Comparison of ENCODE assay signal across 7 cellular contexts in the genomic region with DNA sequence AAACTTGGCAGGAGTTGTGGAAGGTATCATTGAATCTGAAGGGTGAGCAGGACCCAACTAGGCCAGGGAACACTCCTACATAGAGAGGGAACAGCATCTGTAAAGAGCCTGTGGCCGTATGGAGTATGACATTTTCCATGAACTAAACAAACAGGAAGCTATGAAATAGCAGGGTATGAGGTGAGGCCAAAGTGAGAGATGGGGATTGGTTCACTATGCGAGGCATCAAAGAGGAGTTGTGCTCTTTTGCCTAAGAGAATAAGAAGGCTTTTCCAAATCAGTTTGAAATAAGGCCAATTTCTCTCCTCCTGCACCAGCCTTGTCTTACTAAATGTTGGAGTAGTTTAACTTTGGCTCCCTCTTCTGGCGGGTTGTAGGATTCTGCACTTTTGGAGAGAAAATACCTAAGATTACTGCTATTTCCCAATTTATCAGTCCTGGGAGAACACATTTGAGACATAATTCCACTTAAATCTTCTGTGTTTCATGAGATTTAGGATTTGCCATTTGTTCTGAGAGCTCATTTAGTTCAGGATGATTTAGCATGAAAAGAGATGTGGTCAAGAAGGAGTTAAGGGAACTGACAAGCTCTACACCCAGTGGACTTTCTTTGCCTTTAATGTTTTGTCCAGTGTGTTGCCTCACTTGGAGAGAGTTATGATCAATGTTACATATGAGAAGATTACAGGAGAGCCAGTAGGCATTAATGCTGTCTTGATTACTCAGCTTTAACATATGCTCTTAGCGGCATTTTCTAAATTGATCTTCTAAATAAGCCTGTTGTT.
DNase-seq lines count a peak whose midpoint lies in the region; ATAC-seq and TF ChIP-seq lines count a peak whose summit lies in the region.

No MANE protein-coding gene starts in this region.

- H3F3A ChIP-seq in SU-DHL-6 (ENCODE audit: insufficient read depth): no peaks in the 10 kb centered on the region

- no peak overlapping the region for H2AFZ ChIP-seq in SU-DHL-6 (ENCODE audit: low read depth, low read length, severe bottlenecking)

- H3K4me2 ChIP-seq in SU-DHL-6 (ENCODE audit: low read depth, low read length, poor library complexity, severe bottlenecking): no peak overlapping the region

- H3K36me3 ChIP-seq in SU-DHL-6 (ENCODE audit: low read length): no peaks in the 10 kb centered on the region
- no peaks in the 10 kb centered on the region for H3K36me3 ChIP-seq in brain microvascular endothelial cell (replicated peaks)

- no peaks in the 10 kb centered on the region for H3K9me2 ChIP-seq in SU-DHL-6 (replicated peaks; ENCODE audit: insufficient read depth, low read length)

- H3K9me3 ChIP-seq in SU-DHL-6 (ENCODE audit: insufficient read depth, low read length): no peaks in the 10 kb centered on the region

- no peaks in the 10 kb centered on the region for H3K27me3 ChIP-seq in SU-DHL-6 (ENCODE audit: low read length)
- no peaks in the 10 kb centered on the region for H3K27me3 ChIP-seq in brain microvascular endothelial cell (replicated peaks)

- DNase-seq in GM12865 (ENCODE audit: low read depth) (peak; percentile 70), NCI-H1105 (lab: John Stamatoyannopoulos, UW) (peak; percentile 50), brain microvascular endothelial cell (peak; percentile 65), iris pigment epithelial cell (ENCODE audit: low read depth) (peak; percentile 64)
- DNase-seq in stimulated activated CD4-positive, alpha-beta T cell treated with anti-CD3 and anti-CD28 coated beads, Interleukin-1b, Interleukin-23, amount 100 ng/mL, for 48 hours: peak; percentile 24

- ATAC-seq in GM21528 (IDR thresholded peaks at IDR 0.05; ENCODE audit: low FRiP score, unreplicated experiment): no peak

- peak; percentile 67 for TF ChIP-seq CTCF in GM12865 (IDR thresholded peaks at IDR 0.05; ENCODE audit: insufficient read depth, low read depth, low read length, missing control alignments)
- TF ChIP-seq CTCF in SU-DHL-6 (IDR thresholded peaks at IDR 0.05; ENCODE audit: insufficient read depth, low read length, poor library complexity, severe bottlenecking): peak; percentile 86
- TF ChIP-seq CTCF in brain microvascular endothelial cell (IDR thresholded peaks at IDR 0.05; ENCODE audit: low read depth, low read length, missing control alignments): peak; percentile 74

- H3K4me3 ChIP-seq in GM12865 (ENCODE audit: low read depth, low read length): no peak overlapping the region
- H3K4me3 ChIP-seq in SU-DHL-6 (ENCODE audit: insufficient read depth, low read length, poor library complexity, severe bottlenecking): no peak overlapping the region
- H3K4me3 ChIP-seq in brain microvascular endothelial cell (ENCODE audit: low read depth, low read length): no peak overlapping the region

- H3K9ac ChIP-seq in SU-DHL-6 (ENCODE audit: low read length): no peak overlapping the region

- in situ Hi-C loops in brain microvascular endothelial cell (cut with HindIII; ENCODE audit: low pct_ligation_motif_present, low sequenced_read_pairs): loop anchor here (25.0 kb wide), 1 partner anchor 477 kb away; no protein-coding TSS in a partner anchor

- no peaks in the 10 kb centered on the region for H4K20me1 ChIP-seq in SU-DHL-6 (ENCODE audit: low read depth, low read length)

- no peaks in the 10 kb centered on the region for H3K79me2 ChIP-seq in SU-DHL-6 (ENCODE audit: insufficient read depth, low read length)

- H3K27ac ChIP-seq in SU-DHL-6 (ENCODE audit: low read depth, low read length): no peak overlapping the region
- H3K27ac ChIP-seq in brain microvascular endothelial cell: no peak overlapping the region
